In the genomic region with DNA sequence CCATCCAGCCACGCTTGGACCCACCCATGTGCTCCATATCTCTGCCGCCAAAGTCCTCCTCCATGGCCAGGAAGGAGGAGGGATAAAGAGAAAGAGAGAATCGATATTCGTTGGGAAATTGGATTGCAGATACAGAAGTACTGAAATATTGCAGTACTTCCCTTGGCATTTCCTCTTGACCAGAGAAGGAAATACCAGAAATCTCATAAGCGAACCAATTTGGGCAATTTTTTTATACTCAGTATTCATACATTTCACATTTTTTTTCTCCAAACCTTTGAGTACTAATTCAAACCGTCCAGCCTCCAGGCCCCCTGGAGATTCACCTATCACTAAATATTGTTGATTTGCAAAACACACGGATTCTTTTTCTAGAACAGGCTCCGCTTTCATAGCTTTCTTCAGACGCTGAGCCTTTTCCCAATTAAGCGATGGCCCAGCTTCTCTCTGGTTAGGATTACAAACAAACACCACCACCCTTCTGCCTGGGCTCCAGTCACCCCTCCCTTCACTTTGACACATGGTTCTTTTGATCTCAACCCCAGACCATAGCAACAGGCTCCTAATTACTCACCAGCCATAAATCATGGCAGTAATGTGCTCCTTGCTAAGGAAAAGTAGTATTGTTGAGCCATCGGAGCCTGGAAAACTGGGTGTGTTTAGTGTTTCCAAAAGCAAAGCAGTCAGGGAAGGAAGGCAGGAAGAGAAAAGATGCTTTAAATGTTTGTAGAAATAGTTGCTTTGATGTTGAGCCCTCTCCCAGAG, we compare ENCODE assay signal across 13 cellular contexts.
DNase-seq lines count a peak whose midpoint lies in the region; ATAC-seq, FAIRE-seq and TF ChIP-seq lines count a peak whose summit lies in the region.
"Had no signal": no experiment of that assay in that cellular context is flagged by ENCODE, and none has a peak within 500 bp of the region (broad histone marks: within the 10 kb centered on the region; RNA-seq: fewer than 3 reads in every experiment).

No MANE protein-coding gene starts in this region.

- H3K9ac ChIP-seq in endothelial cell of umbilical vein (replicated peaks; ENCODE audit: extremely low read depth, insufficient read depth, low read length) (peak overlapping the region; percentile 63), parathyroid adenoma (no peak overlapping the region)

- no peak for TF ChIP-seq POLR2A in endothelial cell of umbilical vein (IDR thresholded peaks at IDR 0.05; ENCODE audit: low read depth, low read length)

- H3K9me3 ChIP-seq in endothelial cell of umbilical vein (replicated peaks; ENCODE audit: control insufficient read depth, insufficient read depth, low read length) = no peaks in the 10 kb centered on the region
- H3K9me3 ChIP-seq in parathyroid adenoma (ENCODE audit: control insufficient read depth, low read length) = no peaks in the 10 kb centered on the region
- no peaks in the 10 kb centered on the region for H3K9me3 ChIP-seq in OCI-LY7 (ENCODE audit: low read length)
- H3K9me3 ChIP-seq in psoas muscle = no peaks in the 10 kb centered on the region
- H3K9me3 ChIP-seq: heart left ventricle had no signal

- WGBS in psoas muscle, 3 donors = 65 to 71% (median 69%) methylated on average over 11 of the region's 11 CpGs

- H3K4me3 ChIP-seq in endothelial cell of umbilical vein (replicated peaks in 1 of 3; ENCODE audit: insufficient read depth in 1 of 3, low read depth in 1 of 3, low read length in 3 of 3) (peak overlapping the region in 1 of 3 experiments; percentile 32), parathyroid adenoma (ENCODE audit: low read depth, low read length) (no peak overlapping the region), OCI-LY7 (ENCODE audit: low read depth, low read length, poor library complexity, severe bottlenecking) (no peak overlapping the region), psoas muscle (no peak overlapping the region)
- H3K4me3 ChIP-seq: heart left ventricle had no signal

- H3K27ac ChIP-seq in endothelial cell of umbilical vein (ENCODE audit: insufficient read depth, low read depth, low read length) = peak overlapping the region; percentile 80
- no peak overlapping the region for H3K27ac ChIP-seq in parathyroid adenoma
- no peak overlapping the region for H3K27ac ChIP-seq in OCI-LY7 (ENCODE audit: low read depth, low read length, poor library complexity, severe bottlenecking)
- H3K27ac ChIP-seq in psoas muscle = no peak overlapping the region
- H3K27ac ChIP-seq: heart left ventricle, HL-60 had no signal

- H2AFZ ChIP-seq in endothelial cell of umbilical vein (ENCODE audit: low read depth, low read length) = peak overlapping the region; percentile 29
- H2AFZ ChIP-seq in parathyroid adenoma = peak overlapping the region; percentile 2
- H2AFZ ChIP-seq in OCI-LY7 (ENCODE audit: low read length) = no peak overlapping the region

- dilution Hi-C loops in endothelial cell of umbilical vein (cut with MboI; ENCODE audit: extremely low pct_ligation_motif_present, low sequenced_read_pairs) = no loop called here

- H3K4me2 ChIP-seq in endothelial cell of umbilical vein (ENCODE audit: insufficient read depth, low read length) (peak overlapping the region; percentile 83), parathyroid adenoma (ENCODE audit: low read length) (no peak overlapping the region), OCI-LY7 (ENCODE audit: low read length) (no peak overlapping the region)

- no peaks in the 10 kb centered on the region for H3K79me2 ChIP-seq in endothelial cell of umbilical vein (ENCODE audit: control insufficient read depth, insufficient read depth, low read length)
- H3K79me2 ChIP-seq in parathyroid adenoma = no peaks in the 10 kb centered on the region
- H3K79me2 ChIP-seq in OCI-LY7 (ENCODE audit: insufficient read depth, low read depth, low read length) = no peaks in the 10 kb centered on the region

- no peak for TF ChIP-seq CTCF in endothelial cell of umbilical vein (IDR thresholded peaks at IDR 0.05; ENCODE audit: extremely low read depth in 1 of 2, insufficient read depth in 1 of 2, low read depth in 1 of 2, low read length in 2 of 2)
- no peak for TF ChIP-seq CTCF in parathyroid adenoma (IDR thresholded peaks at IDR 0.05)
- TF ChIP-seq CTCF in OCI-LY7 (conservative IDR thresholded peaks at IDR 0.05; ENCODE audit: low read length) = no peak
- no peak for TF ChIP-seq CTCF in psoas muscle (IDR thresholded peaks at IDR 0.05)

- H3K4me1 ChIP-seq in endothelial cell of umbilical vein (ENCODE audit: control insufficient read depth, extremely low read depth, insufficient read depth, low read length) (peaks cover 42% of the 10 kb centered on the region), parathyroid adenoma (peaks cover 24% of the 10 kb centered on the region), OCI-LY7 (ENCODE audit: insufficient read depth, low read length, poor library complexity, severe bottlenecking) (no peaks in the 10 kb centered on the region), psoas muscle (no peaks in the 10 kb centered on the region)

- ATAC-seq in psoas muscle = no peak

- CTCF ChIA-PET in endothelial cell of umbilical vein (lab: Charles Lee) (interaction anchor here (0.9 to 2.2 kb wide), 10 partner anchors 12 to 1479 kb away, joined by 3 to 13 read pairs (median 4); no protein-coding TSS in a partner anchor), OCI-LY7 (lab: Charles Lee; ENCODE audit: unreplicated experiment) (no interaction called here)

- BruUV-seq in endothelial cell of umbilical vein (replicated peaks; lab: Mats Ljungman, UMichigan) = no TSS peak
- BruUV-seq in OCI-LY7 (replicated peaks; lab: Mats Ljungman, UMichigan) = no TSS peak

- DNase-seq in GM04504 (ENCODE audit: low read depth) (peak; percentile 68), NCI-H2171 treated with DMSO at 0.1 percent for 48 hours (lab: John Stamatoyannopoulos, UW) (peak; percentile 69), endothelial cell of umbilical vein (ENCODE audit: low read depth, low spot score) (peak; percentile 80), OCI-LY7 (ENCODE audit: low spot score) (no peak), GM19239 (ENCODE audit: insufficient read length, low spot score) (no peak), psoas muscle (no peak)
- DNase-seq in activated T-cell treated with anti-CD3 and anti-CD28 coated beads, Interleukin-2, amount 50 U/mL, for 1 hour = no peak
- DNase-seq: cerebellar nuclear complex; H9; heart left ventricle; stimulated activated CD4-positive, alpha-beta T cell treated with anti-CD3 and anti-CD28 coated beads, Interleukin-4, amount 100 ng/mL, for 24 hours had no signal

- POLR2A ChIA-PET in endothelial cell of umbilical vein (lab: Charles Lee) (no interaction called here), OCI-LY7 (lab: Charles Lee) (interaction anchor here (0.7 kb wide), 1 partner anchor 243 kb away, joined by 3 read pairs; no protein-coding TSS in a partner anchor)

- H3K9me1 ChIP-seq in endothelial cell of umbilical vein (replicated peaks; ENCODE audit: control insufficient read depth, extremely low read depth, insufficient read depth, low read length) = no peaks in the 10 kb centered on the region

- peak; percentile 87 for FAIRE-seq in endothelial cell of umbilical vein (lab: Jason Lieb, UNC)
- FAIRE-seq in GM19239 (lab: Jason Lieb, UNC) = no peak

- no peaks in the 10 kb centered on the region for H3K9me2 ChIP-seq in OCI-LY7 (ENCODE audit: insufficient read depth, low read length)

- H3K27me3 ChIP-seq in endothelial cell of umbilical vein (ENCODE audit: control insufficient read depth in 2 of 2, insufficient read depth in 2 of 2, low read length in 2 of 2) (peaks cover 0 to 7% of the 10 kb centered on the region in 2 experiments), parathyroid adenoma (ENCODE audit: control insufficient read depth, insufficient read depth, low read length) (no peaks in the 10 kb centered on the region), psoas muscle (ENCODE audit: insufficient read depth in 3 of 3, low read length in 2 of 3) (no peaks in the 10 kb centered on the region)
- H3K27me3 ChIP-seq: heart left ventricle had no signal

- H3K36me3 ChIP-seq in endothelial cell of umbilical vein (ENCODE audit: control insufficient read depth in 2 of 2, extremely low read depth in 1 of 2, insufficient read depth in 2 of 2, low read length in 2 of 2) = no peaks in the 10 kb centered on the region
- H3K36me3 ChIP-seq in parathyroid adenoma (ENCODE audit: control insufficient read depth, insufficient read depth, low read length) = no peaks in the 10 kb centered on the region
- no peaks in the 10 kb centered on the region for H3K36me3 ChIP-seq in OCI-LY7 (ENCODE audit: insufficient read depth, low read length)
- no peaks in the 10 kb centered on the region for H3K36me3 ChIP-seq in psoas muscle (ENCODE audit: insufficient read depth in 1 of 2, low read depth in 1 of 2)
- H3K36me3 ChIP-seq: heart left ventricle had no signal

- intact Hi-C loops in endothelial cell of umbilical vein (cut with micrococcal nuclease) (loop anchor here (1.0 to 5.0 kb wide), 11 partner anchors 13 to 1477 kb away; partner anchors contain the start of gene TCF4), OCI-LY7 (cut with micrococcal nuclease; ENCODE audit: unreplicated experiment) (no loop called here), psoas muscle (cut with DNase I) (loop anchor here in 1 of 2 donors (5.0 to 10.0 kb wide), 3 partner anchors 227 to 1480 kb away; no protein-coding TSS in a partner anchor)

- H4K20me1 ChIP-seq in endothelial cell of umbilical vein (replicated peaks; ENCODE audit: control insufficient read depth, extremely low read depth, insufficient read depth, low read length) = no peaks in the 10 kb centered on the region
- no peaks in the 10 kb centered on the region for H4K20me1 ChIP-seq in OCI-LY7 (ENCODE audit: insufficient read depth, low read length)

TF ChIP-seq in endothelial cell of umbilical vein, 7 proteins besides CTCF, POLR2A, EP300 and RAD21:
- TF ChIP-seq JUN (IDR thresholded peaks at IDR 0.05; ENCODE audit: borderline replicate concordance, insufficient read depth, insufficient read length, low read depth) (peak; percentile 57), GATA2 (IDR thresholded peaks at IDR 0.05; ENCODE audit: insufficient read depth, insufficient read length, low read depth, low read length) (peak; percentile 25)
- TF ChIP-seq, protein P1, sequence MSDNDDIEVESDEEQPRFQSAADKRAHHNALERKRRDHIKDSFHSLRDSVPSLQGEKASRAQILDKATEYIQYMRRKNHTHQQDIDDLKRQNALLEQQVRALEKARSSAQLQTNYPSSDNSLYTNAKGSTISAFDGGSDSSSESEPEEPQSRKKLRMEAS (IDR thresholded peaks at IDR 0.05; ENCODE audit: insufficient read depth, insufficient read length) = no peak

Comparison
In these comparisons a context has a peak if more than half of its experiments do, and no peak if none do; other contexts are left out.
1. DNase-seq: peak in GM04504 (single experiment), NCI-H2171 treated with DMSO at 0.1 percent for 48 hours (single experiment) and endothelial cell of umbilical vein (single experiment); none in OCI-LY7 (single experiment), GM19239 (single experiment), psoas muscle (0 of 2) and activated T-cell treated with anti-CD3 and anti-CD28 coated beads, Interleukin-2, amount 50 U/mL, for 1 hour (single experiment).